17 cellular contexts compared by ENCODE assay signal in the genomic region with DNA sequence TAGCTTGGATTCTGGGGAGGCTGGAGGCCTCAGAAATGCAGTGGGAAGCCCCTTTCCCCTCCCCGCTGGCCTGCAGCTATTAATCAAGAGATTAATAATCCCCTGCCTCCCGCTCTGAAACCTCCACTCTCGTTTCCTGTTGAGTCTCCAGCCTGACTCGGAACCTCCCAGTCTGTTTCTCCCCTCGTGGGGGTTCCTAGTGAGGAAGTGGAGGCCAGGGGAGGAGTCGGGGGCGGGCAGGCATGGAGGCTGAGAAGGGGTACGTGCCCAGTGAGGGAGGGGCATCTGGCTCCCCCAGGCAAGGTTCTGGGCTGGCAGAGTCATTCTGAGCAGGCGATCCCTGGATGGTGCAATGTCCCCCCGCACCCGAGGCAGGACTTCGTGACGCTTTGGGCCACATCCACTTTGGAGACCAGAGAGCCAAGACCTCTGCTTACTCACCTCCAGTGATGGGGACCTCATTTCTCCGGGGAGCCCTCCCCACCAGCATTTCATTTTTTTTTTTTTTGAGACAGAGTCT.
"Had no signal": no experiment of that assay in that cellular context is flagged by ENCODE, and none has a peak within 500 bp of the region (broad histone marks: within the 10 kb centered on the region; RNA-seq: fewer than 3 reads in every experiment).

No MANE protein-coding gene starts in this region.

- H3K4me1 Mint-ChIP-seq: activated naive CD4-positive, alpha-beta T cell treated with anti-CD3 and anti-CD28 coated beads, Interleukin-2, amount 50 U/mL, for 24 hours; immature natural killer cell had no signal

- ATAC-seq: esophagus mucosa; gastrocnemius medialis; stimulated activated naive B cell treated with anti-CD40 and anti-IgM and Interleukin-4, amounts not matched to agents 10 μg/mL and 1 μg/mL and 100 μg/mL, for 72 hours had no signal

- H3K36me3 ChIP-seq: adrenal gland, gastrocnemius medialis, thoracic aorta had no signal

- H3K27ac Mint-ChIP-seq: activated naive CD4-positive, alpha-beta T cell treated with anti-CD3 and anti-CD28 coated beads, Interleukin-2, amount 50 U/mL, for 24 hours; immature natural killer cell; stimulated activated naive B cell treated with anti-CD40 and anti-IgM and Interleukin-4, amounts not matched to agents 10 μg/mL and 1 μg/mL and 100 μg/mL, for 72 hours had no signal

- H3K9me3 ChIP-seq: adrenal gland, gastrocnemius medialis, thoracic aorta had no signal

- DNase-seq: activated CD4-positive, alpha-beta T cell treated with anti-CD3 and anti-CD28 coated beads, Interleukin-2, amount 50 U/mL, for 1 hour; activated CD4-positive, CD25-positive, alpha-beta regulatory T cell treated with anti-CD3 and anti-CD28 coated beads, Interleukin-2, amount 50 U/mL, for 72 hours; activated CD8-positive, alpha-beta memory T cell treated with anti-CD3 and anti-CD28 coated beads, Interleukin-2, amount 50 U/mL, for 4 hours; activated effector memory CD4-positive, alpha-beta T cell treated with Interleukin-2 at 50 U/mL for 16 hours; activated T-cell treated with anti-CD3 and anti-CD28 coated beads, Interleukin-2, amount 50 U/mL, for 48 hours; adrenal gland; cerebellar nuclear complex; cortex of kidney; gastrocnemius medialis; head of caudate nucleus; immature natural killer cell; stimulated activated naive B cell treated with anti-CD40 and anti-IgM and Interleukin-4, amounts not matched to agents 10 μg/mL and 1 μg/mL and 100 μg/mL, for 72 hours; T1000 had no signal

- H3K36me3 Mint-ChIP-seq: activated naive CD4-positive, alpha-beta T cell treated with anti-CD3 and anti-CD28 coated beads, Interleukin-2, amount 50 U/mL, for 24 hours; immature natural killer cell had no signal

- H3K4me3 ChIP-seq: adrenal gland, gastrocnemius medialis, lung, thoracic aorta had no signal

- H3K27ac ChIP-seq: adrenal gland, gastrocnemius medialis, thoracic aorta had no signal

- H3K4me3 Mint-ChIP-seq: activated naive CD4-positive, alpha-beta T cell treated with anti-CD3 and anti-CD28 coated beads, Interleukin-2, amount 50 U/mL, for 24 hours; immature natural killer cell; stimulated activated naive B cell treated with anti-CD40 and anti-IgM and Interleukin-4, amounts not matched to agents 10 μg/mL and 1 μg/mL and 100 μg/mL, for 72 hours had no signal

- H3K9me3 Mint-ChIP-seq: activated naive CD4-positive, alpha-beta T cell treated with anti-CD3 and anti-CD28 coated beads, Interleukin-2, amount 50 U/mL, for 24 hours; immature natural killer cell; stimulated activated naive B cell treated with anti-CD40 and anti-IgM and Interleukin-4, amounts not matched to agents 10 μg/mL and 1 μg/mL and 100 μg/mL, for 72 hours had no signal

- H3K4me1 ChIP-seq: adrenal gland, gastrocnemius medialis had no signal

- H3K27me3 ChIP-seq: adrenal gland had no signal
